In genomic region chr16:89687092-89687940, GRCh38 we compare ENCODE assay signal across 8 cellular contexts. TPM values are rescaled to one million over a fixed set of nuclear protein-coding genes. Genes with fewer than 3 reads are reported as not detected.
DNase-seq lines count a peak whose midpoint lies in the region; ATAC-seq and TF ChIP-seq lines count a peak whose summit lies in the region.

No MANE protein-coding gene starts in this region.

- H3K4me3 ChIP-seq in ascending aorta, result peak overlapping the region; percentile 63 to 80
- peak overlapping the region; percentile 81 for H3K4me3 ChIP-seq in iPS-18c (ENCODE audit: insufficient read depth, low read depth, low read length)
- peak overlapping the region; percentile 81 to 99 (median 97) for H3K4me3 ChIP-seq in spleen

- peaks cover 4 to 5% of the 10 kb centered on the region in 2 donors for H3K4me1 ChIP-seq in ascending aorta
- peaks cover 7 to 33% (median 19%) of the 10 kb centered on the region in 6 donors for H3K4me1 ChIP-seq in spleen

- no peak for TF ChIP-seq POLR2A in spleen (IDR thresholded peaks at IDR 0.05)

- H3K9me3 ChIP-seq in ascending aorta (no peaks in the 10 kb centered on the region), iPS-18c (ENCODE audit: control insufficient read depth, insufficient read depth, low read length) (peaks cover 2% of the 10 kb centered on the region), spleen (no peaks in the 10 kb centered on the region)

- ATAC-seq in GM21825 (IDR thresholded peaks at IDR 0.05; ENCODE audit: unreplicated experiment), result peak; percentile 38

- no peaks in the 10 kb centered on the region for H3K27me3 Mint-ChIP-seq in activated CD4-positive, alpha-beta T cell treated with anti-CD3 and anti-CD28 coated beads, Interleukin-2, amount 10 ng/mL, durations not matched to agents 24 days and 14 days

- intact Hi-C loops in activated CD4-positive, alpha-beta T cell treated with anti-CD3 and anti-CD28 coated beads, Interleukin-2, amount 10 ng/mL, durations not matched to agents 24 days and 14 days (cut with micrococcal nuclease), result no loop called here
- intact Hi-C loops in ascending aorta (cut with DNase I), result loop anchor here (10.0 kb wide), 1 partner anchor 443 kb away; no protein-coding TSS in a partner anchor
- intact Hi-C loops in spleen (cut with DNase I; ENCODE audit: low total_unique reads), result no loop called here

- H3K4me3 Mint-ChIP-seq in activated CD4-positive, alpha-beta T cell treated with anti-CD3 and anti-CD28 coated beads, Interleukin-2, amount 10 ng/mL, durations not matched to agents 24 days and 14 days, result peak overlapping the region; percentile 95

- peaks cover 11% of the 10 kb centered on the region for H3K4me1 Mint-ChIP-seq in activated CD4-positive, alpha-beta T cell treated with anti-CD3 and anti-CD28 coated beads, Interleukin-2, amount 10 ng/mL, durations not matched to agents 24 days and 14 days

- H3K27ac Mint-ChIP-seq in activated CD4-positive, alpha-beta T cell treated with anti-CD3 and anti-CD28 coated beads, Interleukin-2, amount 10 ng/mL, durations not matched to agents 24 days and 14 days, result peak overlapping the region; percentile 83

- H3K27ac ChIP-seq in ascending aorta (peak overlapping the region; percentile 58 to 82), spleen (peak overlapping the region; percentile 89 to 96 (median 92))

- H3K27me3 ChIP-seq in ascending aorta (no peaks in the 10 kb centered on the region), spleen (replicated peaks in 1 of 7) (no peaks in the 10 kb centered on the region)

- H3K36me3 Mint-ChIP-seq in activated CD4-positive, alpha-beta T cell treated with anti-CD3 and anti-CD28 coated beads, Interleukin-2, amount 10 ng/mL, durations not matched to agents 24 days and 14 days (ENCODE audit: low read depth), result peaks cover 33% of the 10 kb centered on the region

- DNase-seq in activated CD4-positive, alpha-beta T cell treated with anti-CD3 and anti-CD28 coated beads, Interleukin-2, amount 10 ng/mL, durations not matched to agents 24 days and 14 days, result peak; percentile 56
- no peak for DNase-seq in activated CD4-positive, alpha-beta T cell treated with anti-CD3 and anti-CD28 coated beads, Interleukin-2, amount 50 U/mL, for 1 hour
- peak; percentile 51 for DNase-seq in KBM-7
- DNase-seq in ascending aorta (ENCODE audit: low spot score in 2 of 2), result no peak
- DNase-seq in spleen, result no peak
- DNase-seq in GOT3 (lab: John Stamatoyannopoulos, UW), result no peak

- WGBS in spleen, 5 donors, result 14 to 23% (median 19%) methylated on average over 39 to 42 of the region's 42 CpGs

- no peaks in the 10 kb centered on the region for H3K9me3 Mint-ChIP-seq in activated CD4-positive, alpha-beta T cell treated with anti-CD3 and anti-CD28 coated beads, Interleukin-2, amount 10 ng/mL, durations not matched to agents 24 days and 14 days

- no peak for TF ChIP-seq CTCF in ascending aorta (IDR thresholded peaks at IDR 0.05)
- TF ChIP-seq CTCF in spleen (IDR thresholded peaks at IDR 0.05 in 8 of 11, conservative IDR thresholded peaks at IDR 0.05 in 3 of 11), result no peak

- H3K36me3 ChIP-seq in ascending aorta, result peaks cover 14 to 16% of the 10 kb centered on the region in 2 donors
- peaks cover 0 to 36% (median 21%) of the 10 kb centered on the region in 6 donors for H3K36me3 ChIP-seq in spleen

- in situ Hi-C loops in KBM-7 (cut with MboI; ENCODE audit: low pct_unique_long_range_greater_than_20kb, low sequenced_read_pairs), result no loop called here

RNA-seq across cellular contexts. Expression of gene CDK10, which starts 0.8 kb away (rescaled TPM):
- total RNA-seq in activated CD4-positive, alpha-beta T cell treated with anti-CD3 and anti-CD28 coated beads, Interleukin-2, amount 10 ng/mL, durations not matched to agents 24 days and 14 days, result 104 and 108 TPM in 2 replicates
- total RNA-seq in ascending aorta (141 TPM), spleen (100 to 1,000 TPM in 2 of 7 donors, 10 to 100 TPM in 5; 47.6 to 114 (median 76.3) TPM)
- 100 to 1,000 TPM in 2 of 3 donors, 10 to 100 TPM in 1; 74.4 to 201 (median 134) TPM for polyA plus RNA-seq in spleen

RNA-seq across cellular contexts. Expression of gene SPATA2L, which starts 14.2 kb away (rescaled TPM):
- 12.8 and 13.2 TPM in 2 replicates for total RNA-seq in activated CD4-positive, alpha-beta T cell treated with anti-CD3 and anti-CD28 coated beads, Interleukin-2, amount 10 ng/mL, durations not matched to agents 24 days and 14 days
- total RNA-seq in ascending aorta, result 34.7 TPM
- total RNA-seq in spleen, result 10 to 100 TPM in 6 of 7 donors, 1 to 10 TPM in 1; 6.8 to 16.9 (median 10.5) TPM
- polyA plus RNA-seq in spleen, result 1 to 10 TPM; 4.6 to 6.3 (median 5.7) TPM

RNA-seq across cellular contexts. Expression of gene SPATA33, which starts 29.7 kb away (rescaled TPM):
- 14.6 and 17.2 TPM in 2 replicates for total RNA-seq in activated CD4-positive, alpha-beta T cell treated with anti-CD3 and anti-CD28 coated beads, Interleukin-2, amount 10 ng/mL, durations not matched to agents 24 days and 14 days
- total RNA-seq in ascending aorta, result 0.21 TPM
- 1 to 10 TPM; 2.9 to 5.7 (median 4.7) TPM for total RNA-seq in spleen
- polyA plus RNA-seq in spleen, result 1 to 10 TPM; 3.8 to 7.0 (median 4.9) TPM

RNA-seq across cellular contexts. Expression of gene CHMP1A, which starts 29.8 kb away (rescaled TPM):
- 83.7 and 84.3 TPM in 2 replicates for total RNA-seq in activated CD4-positive, alpha-beta T cell treated with anti-CD3 and anti-CD28 coated beads, Interleukin-2, amount 10 ng/mL, durations not matched to agents 24 days and 14 days
- total RNA-seq in ascending aorta, result 153 TPM
- total RNA-seq in spleen, result 10 to 100 TPM; 44.4 to 96.2 (median 79.0) TPM
- 10 to 100 TPM; 54.2 to 90.5 (median 63.6) TPM for polyA plus RNA-seq in spleen

RNA-seq across cellular contexts. Expression of gene VPS9D1, which starts 33.4 kb away (rescaled TPM):
- total RNA-seq in activated CD4-positive, alpha-beta T cell treated with anti-CD3 and anti-CD28 coated beads, Interleukin-2, amount 10 ng/mL, durations not matched to agents 24 days and 14 days, result 3.6 and 3.9 TPM in 2 replicates
- total RNA-seq in ascending aorta, result 17.2 TPM
- total RNA-seq in spleen, result 10 to 100 TPM in 6 of 7 donors, 1 to 10 TPM in 1; 6.0 to 28.8 (median 19.2) TPM
- polyA plus RNA-seq in spleen, result 10 to 100 TPM in 2 of 3 donors, 1 to 10 TPM in 1; 7.4 to 37.2 (median 34.5) TPM

Comparison
In these comparisons a context has a peak if more than half of its experiments do, and no peak if none do; other contexts are left out.
1. DNase-seq: peak in activated CD4-positive, alpha-beta T cell treated with anti-CD3 and anti-CD28 coated beads, Interleukin-2, amount 10 ng/mL, durations not matched to agents 24 days and 14 days (single experiment) and KBM-7 (single experiment); none in activated CD4-positive, alpha-beta T cell treated with anti-CD3 and anti-CD28 coated beads, Interleukin-2, amount 50 U/mL, for 1 hour (single experiment), ascending aorta (0 of 2), spleen (single experiment) and GOT3 (single experiment).
2. Peak in every context shown above with its lines, with median percentiles within 50 percentile points of each other: H3K4me3 ChIP-seq.